Comparison of ENCODE assay signal across 21 cellular contexts in genomic region chr19:30593975-30594925, GRCh38.
"Had no signal": no experiment of that assay in that cellular context is flagged by ENCODE, and none has a peak within 500 bp of the region (broad histone marks: within the 10 kb centered on the region; RNA-seq: fewer than 3 reads in every experiment).

No MANE protein-coding gene starts in this region.

- DNase-seq: activated CD4-positive, alpha-beta T cell treated with anti-CD3 and anti-CD28 coated beads for 1 hour; activated effector memory CD4-positive, alpha-beta T cell treated with Interleukin-2 at 50 U/mL for 16 hours; activated naive CD4-positive, alpha-beta T cell treated with anti-CD3 and anti-CD28 coated beads for 36 hours; activated naive CD8-positive, alpha-beta T cell treated with anti-CD3 and anti-CD28 coated beads, Interleukin-2, amount 10 ng/mL, durations not matched to agents 7 days and 5 days; activated T-cell treated with anti-CD3 and anti-CD28 coated beads, Interleukin-2, amount 50 U/mL, for 72 hours; amniotic stem cell; cortex of kidney; effector CD4-positive, alpha-beta T cell; foreskin melanocyte; immature natural killer cell; right lobe of liver; stimulated activated CD4-positive, alpha-beta T cell treated with anti-CD3 and anti-CD28 coated beads, Interleukin-1b, Interleukin-23, amount 100 ng/mL, for 48 hours; stomach; T-helper 1 cell; WERI-Rb-1 had no signal

- H3K9me3 Mint-ChIP-seq: activated naive CD4-positive, alpha-beta T cell treated with anti-CD3 and anti-CD28 coated beads for 36 hours; activated naive CD8-positive, alpha-beta T cell treated with anti-CD3 and anti-CD28 coated beads, Interleukin-2, amount 10 ng/mL, durations not matched to agents 7 days and 5 days; natural killer cell treated with Interleukin-12 subunit alpha and Interleukin-12 subunit beta and Interleukin-15 and Interleukin-18, amount 100 ng/mL, for 72 hours; type B pancreatic cell had no signal

- H3K4me1 Mint-ChIP-seq: activated naive CD8-positive, alpha-beta T cell treated with anti-CD3 and anti-CD28 coated beads, Interleukin-2, amount 10 ng/mL, durations not matched to agents 7 days and 5 days; immature natural killer cell; memory B cell had no signal

- H3K36me3 ChIP-seq: right lobe of liver, stomach, suprapubic skin, WERI-Rb-1 had no signal

- H3K4me3 ChIP-seq: right lobe of liver, skin epidermis, stomach, suprapubic skin had no signal

- H3K36me3 Mint-ChIP-seq: activated naive CD8-positive, alpha-beta T cell treated with anti-CD3 and anti-CD28 coated beads, Interleukin-2, amount 10 ng/mL, durations not matched to agents 7 days and 5 days; immature natural killer cell; memory B cell; natural killer cell treated with Interleukin-12 subunit alpha and Interleukin-12 subunit beta and Interleukin-15 and Interleukin-18, amount 100 ng/mL, for 72 hours; type B pancreatic cell had no signal

- H3K9me3 ChIP-seq: right lobe of liver, stomach, suprapubic skin had no signal

- H3K4me1 ChIP-seq: parathyroid adenoma, right lobe of liver, stomach had no signal

- H3K27me3 Mint-ChIP-seq: activated naive CD8-positive, alpha-beta T cell treated with anti-CD3 and anti-CD28 coated beads, Interleukin-2, amount 10 ng/mL, durations not matched to agents 7 days and 5 days; memory B cell had no signal

- H3K27ac ChIP-seq: parathyroid adenoma, right lobe of liver, skin epidermis, stomach, suprapubic skin, WERI-Rb-1 had no signal

- ATAC-seq: activated T-cell treated with anti-CD3 and anti-CD28 coated beads, Interleukin-2, amount 50 U/mL, for 72 hours had no signal

- H3K27ac Mint-ChIP-seq: activated naive CD4-positive, alpha-beta T cell treated with anti-CD3 and anti-CD28 coated beads for 36 hours; activated naive CD8-positive, alpha-beta T cell treated with anti-CD3 and anti-CD28 coated beads, Interleukin-2, amount 10 ng/mL, durations not matched to agents 7 days and 5 days; activated T-cell treated with anti-CD3 and anti-CD28 coated beads, Interleukin-2, amount 50 U/mL, for 72 hours; immature natural killer cell; memory B cell; natural killer cell treated with Interleukin-12 subunit alpha and Interleukin-12 subunit beta and Interleukin-15 and Interleukin-18, amount 100 ng/mL, for 72 hours; type B pancreatic cell had no signal

- H3K27me3 ChIP-seq: right lobe of liver had no signal

- H3K4me3 Mint-ChIP-seq: activated naive CD4-positive, alpha-beta T cell treated with anti-CD3 and anti-CD28 coated beads for 36 hours; activated naive CD8-positive, alpha-beta T cell treated with anti-CD3 and anti-CD28 coated beads, Interleukin-2, amount 10 ng/mL, durations not matched to agents 7 days and 5 days; activated T-cell treated with anti-CD3 and anti-CD28 coated beads, Interleukin-2, amount 50 U/mL, for 72 hours; immature natural killer cell; memory B cell; natural killer cell treated with Interleukin-12 subunit alpha and Interleukin-12 subunit beta and Interleukin-15 and Interleukin-18, amount 100 ng/mL, for 72 hours; type B pancreatic cell had no signal
